Comparison of ENCODE assay signal across 21 cellular contexts in genomic region chr15:35956066-35956465, GRCh38.
"Had no signal": no experiment of that assay in that cellular context is flagged by ENCODE, and none has a peak within 500 bp of the region (broad histone marks: within the 10 kb centered on the region; RNA-seq: fewer than 3 reads in every experiment).

No MANE protein-coding gene starts in this region.

- H3K9me3 ChIP-seq: left ventricle myocardium inferior, mucosa of descending colon, ovary, right atrium auricular region, right lobe of liver, tibial nerve, uterus had no signal

- ATAC-seq: mucosa of descending colon; naive thymus-derived CD4-positive, alpha-beta T cell; natural killer cell treated with Interleukin-12 subunit alpha and Interleukin-12 subunit beta and Interleukin-15 and Interleukin-18, amount 100 ng/mL, for 72 hours; right lobe of liver; stimulated activated memory B cell treated with anti-CD40 and anti-IgM and Interleukin-4, amounts not matched to agents 10 μg/mL and 1 μg/mL and 100 μg/mL, for 72 hours; stimulated activated naive CD8-positive, alpha-beta T cell treated with anti-CD3 and anti-CD28 coated beads, Interleukin-15, amount 100 ng/mL, for 72 hours had no signal

- DNase-seq: islet precursor cell; left ventricle myocardium inferior; midbrain; mucosa of descending colon; naive thymus-derived CD4-positive, alpha-beta T cell; ovary; right lobe of liver; stimulated activated CD4-positive, alpha-beta T cell treated with anti-CD3 and anti-CD28 coated beads, Interleukin-1b, Interleukin-23, amount 100 ng/mL, for 48 hours; stimulated activated CD4-positive, alpha-beta T cell treated with anti-CD3 and anti-CD28 coated beads, Interleukin-2, amount 100 ng/mL, for 48 hours; stimulated activated CD4-positive, alpha-beta T cell treated with anti-CD3 and anti-CD28 coated beads, Interleukin-4, amount 100 ng/mL, for 4 hours; stimulated activated CD8-positive, alpha-beta memory T cell treated with anti-CD3 and anti-CD28 coated beads, Interleukin-4, amount 100 ng/mL, for 48 hours; stimulated activated naive CD4-positive, alpha-beta T cell treated with Interleukin-2 at 50 U/mL for 16 hours; stimulated activated naive CD8-positive, alpha-beta T cell treated with anti-CD3 and anti-CD28 coated beads, Interleukin-15, amount 100 ng/mL, for 72 hours; substantia nigra; uterus had no signal

- H3K4me2 ChIP-seq: smooth muscle cell had no signal

- H3K4me1 ChIP-seq: left ventricle myocardium inferior, right atrium auricular region, tibial nerve, uterus had no signal

- H3K27ac ChIP-seq: left ventricle myocardium inferior, ovary, right atrium auricular region, right lobe of liver, tibial nerve, uterus had no signal

- H3K4me3 ChIP-seq: left ventricle myocardium inferior, lung, mucosa of descending colon, ovary, right atrium auricular region, right lobe of liver, smooth muscle cell, tibial nerve, uterus had no signal

- H3K27me3 ChIP-seq: ovary, right atrium auricular region, right lobe of liver, tibial nerve, uterus had no signal

- H3K36me3 ChIP-seq: left ventricle myocardium inferior, ovary, right atrium auricular region, right lobe of liver, tibial nerve, uterus had no signal
